In the genomic region with DNA sequence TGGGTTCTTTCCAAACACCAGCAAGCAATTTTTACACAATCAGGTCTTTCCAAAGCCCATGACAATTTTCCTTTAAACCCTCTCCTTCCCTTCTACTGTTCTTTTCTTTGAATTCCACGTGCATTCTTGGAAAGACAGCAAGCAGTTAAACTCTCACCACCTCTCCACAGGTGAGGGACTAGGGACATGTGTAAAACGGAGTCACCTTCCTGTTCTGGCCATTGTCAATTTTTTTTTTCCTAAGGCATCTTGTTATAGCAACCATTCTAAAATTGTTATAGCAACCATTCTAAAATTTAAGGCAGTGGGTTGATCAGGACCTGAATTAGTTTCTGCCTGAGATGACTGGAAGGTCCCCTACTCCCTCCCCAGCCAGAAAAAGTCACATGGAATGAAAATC, we compare ENCODE assay signal across 16 cellular contexts.
A peak's percentile ranks its signal among the peaks of the same experiment; 100 is the strongest.
DNase-seq lines count a peak whose midpoint lies in the region; ATAC-seq, FAIRE-seq and TF ChIP-seq lines count a peak whose summit lies in the region.
"Had no signal": no experiment of that assay in that cellular context is flagged by ENCODE, and none has a peak within 500 bp of the region (broad histone marks: within the 10 kb centered on the region; RNA-seq: fewer than 3 reads in every experiment).

No MANE protein-coding gene starts in this region.

- intact Hi-C loops in spleen (cut with DNase I; ENCODE audit: low total_unique reads) (no loop called here), cardiac septum (cut with DNase I) (no loop called here)

- TF ChIP-seq POLR2A in spleen (IDR thresholded peaks at IDR 0.05), result no peak

- H4K20me1 ChIP-seq in SU-DHL-6 (ENCODE audit: low read depth, low read length), result no peaks in the 10 kb centered on the region

- DNase-seq in activated CD4-positive, alpha-beta T cell treated with anti-CD3 and anti-CD28 coated beads, Interleukin-2, amount 10 ng/mL, durations not matched to agents 7 days and 5 days, result no peak
- no peak for DNase-seq in activated CD4-positive, alpha-beta T cell treated with anti-CD3 and anti-CD28 coated beads, Interleukin-2, amount 50 U/mL, for 4 hours
- DNase-seq in bronchial epithelial cell (ENCODE audit: low read depth) (peak; percentile 43), spleen (no peak), kidney glomerular epithelial cell (lab: John Stamatoyannopoulos, UW) (no peak), cardiac septum (ENCODE audit: low spot score) (no peak)
- DNase-seq: dorsolateral prefrontal cortex, HCEC 1CT, NCI-H187, NCI-H510A treated with DMSO at 0.1 percent for 48 hours, PC-9, SK-N-SH had no signal

- peak overlapping the region; percentile 9; the same call in 1 of the 2 replicates for H3K27ac ChIP-seq in SU-DHL-6 (ENCODE audit: low read depth, low read length)
- peak overlapping the region; percentile 0 to 87 (median 82) for H3K27ac ChIP-seq in spleen
- H3K27ac ChIP-seq: dorsolateral prefrontal cortex, PC-9 had no signal

- no peaks in the 10 kb centered on the region for H3K9me3 Mint-ChIP-seq in activated CD4-positive, alpha-beta T cell treated with anti-CD3 and anti-CD28 coated beads, Interleukin-2, amount 10 ng/mL, durations not matched to agents 7 days and 5 days

- H3K27me3 ChIP-seq in SU-DHL-6 (ENCODE audit: low read length) (no peaks in the 10 kb centered on the region), bronchial epithelial cell (ENCODE audit: control insufficient read depth, insufficient read depth, low read length) (no peaks in the 10 kb centered on the region), spleen (replicated peaks in 1 of 7) (no peaks in the 10 kb centered on the region)
- H3K27me3 ChIP-seq: dorsolateral prefrontal cortex had no signal

- FAIRE-seq in bronchial epithelial cell (lab: Jason Lieb, UNC), result no peak
- FAIRE-seq: astrocyte had no signal

- 19 to 33% (median 28%) methylated on average over 1 to 2 of the region's 2 CpGs for WGBS in spleen, 5 donors

- no peak overlapping the region for H3K4me2 ChIP-seq in SU-DHL-6 (ENCODE audit: low read depth, low read length, poor library complexity, severe bottlenecking)
- H3K4me2 ChIP-seq: PC-9, SK-N-SH had no signal

- peak overlapping the region; percentile 82 for H3K4me3 Mint-ChIP-seq in activated CD4-positive, alpha-beta T cell treated with anti-CD3 and anti-CD28 coated beads, Interleukin-2, amount 10 ng/mL, durations not matched to agents 7 days and 5 days

- TF ChIP-seq CTCF in SU-DHL-6 (IDR thresholded peaks at IDR 0.05; ENCODE audit: insufficient read depth, low read length, poor library complexity, severe bottlenecking), result no peak
- no peak for TF ChIP-seq CTCF in bronchial epithelial cell (IDR thresholded peaks at IDR 0.05; ENCODE audit: insufficient read depth, low read length, severe bottlenecking)
- TF ChIP-seq CTCF in spleen (IDR thresholded peaks at IDR 0.05 in 8 of 11, conservative IDR thresholded peaks at IDR 0.05 in 3 of 11), result no peak

- H3K4me3 ChIP-seq in SU-DHL-6 (ENCODE audit: insufficient read depth, low read length, poor library complexity, severe bottlenecking) (no peak overlapping the region), bronchial epithelial cell (ENCODE audit: low read depth, low read length) (no peak overlapping the region), spleen (no peak overlapping the region)
- H3K4me3 ChIP-seq: dorsolateral prefrontal cortex, PC-9, thoracic aorta had no signal

- POLR2A ChIA-PET in activated CD4-positive, alpha-beta T cell treated with anti-CD3 and anti-CD28 coated beads, Interleukin-2, amount 10 ng/mL, durations not matched to agents 7 days and 5 days (lab: Charles Lee), result no interaction called here

- no peaks in the 10 kb centered on the region for H3K9me2 ChIP-seq in SU-DHL-6 (replicated peaks; ENCODE audit: insufficient read depth, low read length)
- H3K9me2 ChIP-seq: SK-N-SH had no signal

- H3K4me1 Mint-ChIP-seq in activated CD4-positive, alpha-beta T cell treated with anti-CD3 and anti-CD28 coated beads, Interleukin-2, amount 10 ng/mL, durations not matched to agents 7 days and 5 days, result peaks cover 85% of the 10 kb centered on the region

- no peaks in the 10 kb centered on the region for H3K36me3 ChIP-seq in SU-DHL-6 (ENCODE audit: low read length)
- no peaks in the 10 kb centered on the region for H3K36me3 ChIP-seq in bronchial epithelial cell (ENCODE audit: control insufficient read depth, insufficient read depth, low read length)
- peaks cover 0 to under 1% (median 0%) of the 10 kb centered on the region in 6 donors for H3K36me3 ChIP-seq in spleen
- H3K36me3 ChIP-seq: thoracic aorta had no signal

- H3K4me1 ChIP-seq in spleen, result peaks cover 22 to 96% (median 78%) of the 10 kb centered on the region in 6 donors

- H2AFZ ChIP-seq in SU-DHL-6 (ENCODE audit: low read depth, low read length, severe bottlenecking), result no peak overlapping the region
- H2AFZ ChIP-seq: PC-9 had no signal

- H3K79me2 ChIP-seq in SU-DHL-6 (ENCODE audit: insufficient read depth, low read length), result peaks cover 22% of the 10 kb centered on the region; the same call in 1 of the 2 replicates

- ATAC-seq in HG03097 (IDR thresholded peaks at IDR 0.05; ENCODE audit: low FRiP score, unreplicated experiment), result no peak

- H3F3A ChIP-seq in SU-DHL-6 (ENCODE audit: insufficient read depth), result peaks cover 52% of the 10 kb centered on the region; the same call in 1 of the 2 replicates

- peaks cover 40% of the 10 kb centered on the region for H3K36me3 Mint-ChIP-seq in activated CD4-positive, alpha-beta T cell treated with anti-CD3 and anti-CD28 coated beads, Interleukin-2, amount 10 ng/mL, durations not matched to agents 7 days and 5 days (ENCODE audit: low read depth)

- no peaks in the 10 kb centered on the region for H3K27me3 Mint-ChIP-seq in activated CD4-positive, alpha-beta T cell treated with anti-CD3 and anti-CD28 coated beads, Interleukin-2, amount 10 ng/mL, durations not matched to agents 7 days and 5 days

- H3K9ac ChIP-seq in SU-DHL-6 (ENCODE audit: low read length), result no peak overlapping the region
- H3K9ac ChIP-seq: SK-N-SH had no signal

- CTCF ChIA-PET in activated CD4-positive, alpha-beta T cell treated with anti-CD3 and anti-CD28 coated beads, Interleukin-2, amount 10 ng/mL, durations not matched to agents 7 days and 5 days (lab: Charles Lee), result interaction anchor here (0.5 kb wide), 1 partner anchor 343 kb away, joined by 4 read pairs; no protein-coding TSS in a partner anchor

- peak overlapping the region; percentile 94 for H3K27ac Mint-ChIP-seq in activated CD4-positive, alpha-beta T cell treated with anti-CD3 and anti-CD28 coated beads, Interleukin-2, amount 10 ng/mL, durations not matched to agents 7 days and 5 days

- no peaks in the 10 kb centered on the region for H3K9me3 ChIP-seq in SU-DHL-6 (ENCODE audit: insufficient read depth, low read length)
- H3K9me3 ChIP-seq in spleen, result no peaks in the 10 kb centered on the region
- H3K9me3 ChIP-seq: SK-N-SH, thoracic aorta had no signal
